Comparison of ENCODE assay signal across 8 cellular contexts in the genomic region with DNA sequence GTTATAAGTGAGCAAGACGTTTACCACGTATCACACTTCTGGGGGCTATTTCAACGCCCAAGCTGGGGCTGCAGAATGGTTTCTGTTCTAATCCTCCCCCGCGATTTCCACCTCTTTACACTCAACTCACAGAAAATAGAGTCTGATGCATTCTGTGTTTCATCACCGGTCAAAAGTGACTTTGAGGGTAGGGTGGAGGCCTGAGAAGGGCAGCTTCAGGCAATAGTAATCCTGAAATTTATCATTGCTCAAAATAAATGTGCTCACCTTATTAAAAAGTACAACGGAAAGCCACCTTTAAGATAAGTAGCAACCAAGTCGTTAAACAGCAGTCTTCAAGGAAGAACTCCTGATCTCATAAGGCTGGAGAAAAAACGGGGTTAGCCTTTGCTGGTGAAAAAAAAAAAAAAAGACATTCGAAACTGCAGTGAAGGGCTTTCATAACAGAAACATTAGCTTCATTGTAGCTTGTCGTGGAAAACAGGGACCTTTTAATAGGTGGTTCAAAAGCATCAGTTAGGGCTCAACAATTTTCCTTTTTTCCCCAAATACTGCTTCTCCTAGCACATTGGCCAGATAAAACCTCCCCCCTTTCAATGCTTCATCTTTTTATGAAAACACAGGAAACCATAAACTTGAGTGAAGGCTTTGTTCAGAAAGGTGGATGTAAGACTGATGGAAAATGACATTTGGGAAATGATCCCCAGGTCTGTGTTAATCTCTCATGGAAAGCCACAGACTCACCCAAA.
A peak's percentile ranks its signal among the peaks of the same experiment; 100 is the strongest.
DNase-seq lines count a peak whose midpoint lies in the region; ATAC-seq, FAIRE-seq and TF ChIP-seq lines count a peak whose summit lies in the region.

No MANE protein-coding gene starts in this region.

- dilution Hi-C loops in keratinocyte (cut with MboI; ENCODE audit: extremely low pct_ligation_motif_present, low sequenced_read_pairs), result no loop called here

- ATAC-seq in HG03039 (IDR thresholded peaks at IDR 0.05; ENCODE audit: unreplicated experiment) (no peak), GM21526 (IDR thresholded peaks at IDR 0.05; ENCODE audit: low FRiP score, unreplicated experiment) (no peak)

- H3K4me1 ChIP-seq in keratinocyte (ENCODE audit: control insufficient read depth, extremely low read depth, insufficient read depth, low read length), result peaks cover 58% of the 10 kb centered on the region

- H3K27me3 ChIP-seq in MG63 (no peaks in the 10 kb centered on the region), keratinocyte (ENCODE audit: control insufficient read depth, extremely low read depth, insufficient read depth, low read length) (no peaks in the 10 kb centered on the region)

- peak overlapping the region; percentile 57 for H3K4me3 ChIP-seq in MG63
- peak overlapping the region; percentile 58 to 86 (median 71) for H3K4me3 ChIP-seq in keratinocyte (ENCODE audit: control insufficient read depth in 2 of 3, extremely low read depth in 1 of 3, insufficient read depth in 2 of 3, low read depth in 1 of 3, low read length in 3 of 3)

- peak; percentile 51 for FAIRE-seq in keratinocyte (lab: Jason Lieb, UNC)

- peak overlapping the region; percentile 42 for H2AFZ ChIP-seq in keratinocyte (ENCODE audit: control insufficient read depth, low read length)

- H3K79me2 ChIP-seq in keratinocyte (ENCODE audit: control insufficient read depth, insufficient read depth, low read length), result peaks cover 43% of the 10 kb centered on the region

- no peak for TF ChIP-seq CTCF in GM13976 (IDR thresholded peaks at IDR 0.05; ENCODE audit: borderline replicate concordance, control extremely low read depth, extremely low read depth, insufficient read depth, missing control alignments)
- no peak for TF ChIP-seq CTCF in keratinocyte (optimal IDR thresholded peaks at IDR 0.05 in 1 of 3, IDR thresholded peaks at IDR 0.05 in 1 of 3, conservative IDR thresholded peaks at IDR 0.05 in 1 of 3; ENCODE audit: extremely low read depth in 1 of 3, insufficient read depth in 2 of 3, low read length in 3 of 3)

- in situ Hi-C loops in GM13976 (cut with MboI; ENCODE audit: low sequenced_read_pairs, unreplicated experiment), result no loop called here

- H3K4me2 ChIP-seq in keratinocyte (ENCODE audit: control insufficient read depth, extremely low read depth, insufficient read depth, low read depth, low read length), result peak overlapping the region; percentile 100

- H3K36me3 ChIP-seq in MG63 (no peaks in the 10 kb centered on the region), keratinocyte (ENCODE audit: control insufficient read depth in 2 of 2, extremely low read depth in 1 of 2, insufficient read depth in 2 of 2, low read length in 2 of 2) (no peaks in the 10 kb centered on the region)

- H3K9ac ChIP-seq in keratinocyte (ENCODE audit: control insufficient read depth, extremely low read depth, insufficient read depth, low read length), result peak overlapping the region; percentile 94

- no peaks in the 10 kb centered on the region for H3K9me1 ChIP-seq in keratinocyte (ENCODE audit: control insufficient read depth, extremely low read depth, insufficient read depth, low read length)

- peak; percentile 68 for DNase-seq in GM13976 (ENCODE audit: low spot score)
- no peak for DNase-seq in MG63
- peak; percentile 29 for DNase-seq in activated naive CD8-positive, alpha-beta T cell treated with anti-CD3 and anti-CD28 coated beads, Interleukin-2, amount 50 U/mL, for 16 hours (ENCODE audit: low read depth, low spot score)
- no peak for DNase-seq in keratinocyte (ENCODE audit: low read depth, low spot score)
- peak; percentile 66 for DNase-seq in stimulated activated CD4-positive, alpha-beta T cell treated with anti-CD3 and anti-CD28 coated beads, Interleukin-4, amount 100 ng/mL, for 24 hours
- DNase-seq in NCI-H1436 (lab: John Stamatoyannopoulos, UW), result no peak

- peak overlapping the region; percentile 95 for H3K27ac ChIP-seq in keratinocyte (ENCODE audit: control insufficient read depth, insufficient read depth, low read length)

- H4K20me1 ChIP-seq in keratinocyte (ENCODE audit: control insufficient read depth, extremely low read depth, insufficient read depth, low read length), result no peaks in the 10 kb centered on the region

- H3K9me3 ChIP-seq in MG63 (no peaks in the 10 kb centered on the region), keratinocyte (ENCODE audit: control insufficient read depth, low read depth, low read length) (no peaks in the 10 kb centered on the region)

Comparison
In these comparisons a context has a peak if more than half of its experiments do, and no peak if none do; other contexts are left out.
1. DNase-seq: peak in GM13976 (single experiment), activated naive CD8-positive, alpha-beta T cell treated with anti-CD3 and anti-CD28 coated beads, Interleukin-2, amount 50 U/mL, for 16 hours (single experiment) and stimulated activated CD4-positive, alpha-beta T cell treated with anti-CD3 and anti-CD28 coated beads, Interleukin-4, amount 100 ng/mL, for 24 hours (single experiment); none in MG63 (single experiment), keratinocyte (single experiment) and NCI-H1436 (single experiment).